ENCODE assay signal across 18 cellular contexts in the genomic region with DNA sequence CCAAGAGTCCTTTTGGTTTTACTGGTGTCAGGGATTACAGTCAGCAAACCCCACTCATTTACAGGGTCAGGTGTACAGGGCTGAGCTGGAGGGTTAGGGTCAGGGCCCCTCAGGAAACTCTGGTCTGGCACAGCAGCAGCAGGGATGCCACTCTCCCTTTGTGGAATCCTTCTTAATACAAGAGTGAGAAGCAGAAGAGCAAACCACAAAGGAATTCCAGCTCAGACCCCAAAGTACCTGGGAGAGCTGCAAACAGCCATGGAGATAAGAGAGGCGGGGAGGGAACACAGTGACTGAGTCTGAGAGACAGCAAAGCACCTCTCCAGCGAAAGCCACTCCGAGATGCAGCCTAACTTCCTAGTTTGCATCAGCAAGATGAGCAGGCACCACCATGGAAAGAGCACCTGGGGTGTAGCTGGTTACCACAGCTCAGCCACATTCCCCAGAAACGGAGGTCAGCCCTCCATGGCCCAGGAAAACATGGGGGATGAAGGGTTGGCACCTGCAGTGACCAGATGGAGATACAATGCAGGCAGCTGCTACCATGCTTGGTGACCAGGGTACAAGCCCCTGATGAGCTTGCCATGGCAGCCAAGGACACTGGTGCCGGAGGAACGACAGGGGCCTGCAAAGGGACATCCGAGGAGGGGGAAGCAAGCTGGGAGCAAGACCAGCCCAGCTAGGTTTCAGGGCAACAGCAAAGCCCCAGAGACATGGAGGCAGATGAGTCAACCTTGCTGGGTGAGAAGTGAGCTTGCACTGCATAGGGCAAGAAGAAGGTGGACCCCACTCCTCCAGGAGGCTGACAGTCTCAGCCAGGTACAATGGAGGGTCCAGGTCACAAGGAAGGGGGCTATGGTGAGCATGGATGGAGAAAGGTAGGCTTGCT. TPM values are rescaled to one million over a fixed set of nuclear protein-coding genes. Genes with fewer than 3 reads are reported as not detected.
DNase-seq lines count a peak whose midpoint lies in the region; ATAC-seq, FAIRE-seq and TF ChIP-seq lines count a peak whose summit lies in the region.
"Had no signal": no experiment of that assay in that cellular context is flagged by ENCODE, and none has a peak within 500 bp of the region (broad histone marks: within the 10 kb centered on the region; RNA-seq: fewer than 3 reads in every experiment).

No MANE protein-coding gene starts in this region.

- H3K4me1 ChIP-seq in kidney (ENCODE audit: control insufficient read depth in 1 of 2, insufficient read depth in 1 of 2, low read depth in 1 of 2, low read length in 2 of 2): peaks cover 11 to 19% of the 10 kb centered on the region in 2 donors
- H3K4me1 ChIP-seq: foreskin keratinocyte had no signal

- H3K27ac ChIP-seq in kidney (ENCODE audit: low read depth in 2 of 2, low read length in 2 of 2): no peak overlapping the region
- H3K27ac ChIP-seq: foreskin keratinocyte had no signal

- CTCF ChIA-PET in activated naive CD4-positive, alpha-beta T cell treated with anti-CD3 and anti-CD28 coated beads for 36 hours (lab: Charles Lee): interaction anchor here (0.9 kb wide), 1 partner anchor 9 kb away, joined by 3 read pairs; no protein-coding TSS in a partner anchor
- CTCF ChIA-PET in activated CD8-positive, alpha-beta memory T cell treated with anti-CD3 and anti-CD28 coated beads, Interleukin-2, amount 10 ng/mL, durations not matched to agents 7 days and 5 days (lab: Charles Lee): no interaction called here

- FAIRE-seq in kidney (lab: Jason Lieb, UNC): no peak
- FAIRE-seq: keratinocyte had no signal

- H3K27ac Mint-ChIP-seq in activated naive CD4-positive, alpha-beta T cell treated with anti-CD3 and anti-CD28 coated beads for 36 hours: peak overlapping the region; percentile 87
- peak overlapping the region; percentile 30 for H3K27ac Mint-ChIP-seq in activated CD8-positive, alpha-beta memory T cell treated with anti-CD3 and anti-CD28 coated beads, Interleukin-2, amount 10 ng/mL, durations not matched to agents 7 days and 5 days
- H3K27ac Mint-ChIP-seq in stimulated activated naive B cell treated with anti-CD40 and anti-IgM and Interleukin-4, amounts not matched to agents 10 μg/mL and 1 μg/mL and 100 μg/mL, for 72 hours: peak overlapping the region; percentile 82

- H3K9ac ChIP-seq in kidney (ENCODE audit: low read length in 2 of 2): no peak overlapping the region

- no peak for ATAC-seq in activated CD8-positive, alpha-beta memory T cell treated with anti-CD3 and anti-CD28 coated beads, Interleukin-2, amount 10 ng/mL, durations not matched to agents 7 days and 5 days
- no peak for ATAC-seq in stimulated activated naive B cell treated with anti-CD40 and anti-IgM and Interleukin-4, amounts not matched to agents 10 μg/mL and 1 μg/mL and 100 μg/mL, for 72 hours (replicated peaks)
- no peak for ATAC-seq in GM21529 (IDR thresholded peaks at IDR 0.05; ENCODE audit: unreplicated experiment)
- ATAC-seq in GM19455 (IDR thresholded peaks at IDR 0.05; ENCODE audit: unreplicated experiment): no peak
- ATAC-seq: foreskin keratinocyte had no signal

- TF ChIP-seq CTCF in kidney (IDR thresholded peaks at IDR 0.05; ENCODE audit: borderline replicate concordance, extremely low read depth, insufficient read depth): no peak

- peak; percentile 7 for DNase-seq in activated naive CD4-positive, alpha-beta T cell treated with anti-CD3 and anti-CD28 coated beads for 36 hours
- no peak for DNase-seq in activated naive CD4-positive, alpha-beta T cell treated with Interleukin-2 at 50 U/mL for 16 hours
- DNase-seq in activated CD8-positive, alpha-beta memory T cell treated with anti-CD3 and anti-CD28 coated beads, Interleukin-2, amount 10 ng/mL, durations not matched to agents 7 days and 5 days: no peak
- peak; percentile 51 for DNase-seq in kidney
- no peak for DNase-seq in stimulated activated naive B cell treated with anti-CD40 and anti-IgM and Interleukin-4, amounts not matched to agents 10 μg/mL and 1 μg/mL and 100 μg/mL, for 72 hours
- DNase-seq in NCI-H1417 (lab: John Stamatoyannopoulos, UW): no peak
- DNase-seq: dermis blood vessel endothelial cell, DMS79 treated with DMSO at 0.1 percent for 48 hours, foreskin keratinocyte, NCI-H1694, NCI-H748 treated with DMSO at 0.1 percent for 48 hours, SHP77, spleen had no signal

- no peaks in the 10 kb centered on the region for H3K9me3 ChIP-seq in kidney (ENCODE audit: control insufficient read depth in 1 of 2, low read length in 2 of 2)
- H3K9me3 ChIP-seq: neutrophil, spleen had no signal

- H3K27me3 Mint-ChIP-seq in activated naive CD4-positive, alpha-beta T cell treated with anti-CD3 and anti-CD28 coated beads for 36 hours (ENCODE audit: low read depth): no peaks in the 10 kb centered on the region
- no peaks in the 10 kb centered on the region for H3K27me3 Mint-ChIP-seq in activated CD8-positive, alpha-beta memory T cell treated with anti-CD3 and anti-CD28 coated beads, Interleukin-2, amount 10 ng/mL, durations not matched to agents 7 days and 5 days
- no peaks in the 10 kb centered on the region for H3K27me3 Mint-ChIP-seq in stimulated activated naive B cell treated with anti-CD40 and anti-IgM and Interleukin-4, amounts not matched to agents 10 μg/mL and 1 μg/mL and 100 μg/mL, for 72 hours

- H3K36me3 Mint-ChIP-seq in activated naive CD4-positive, alpha-beta T cell treated with anti-CD3 and anti-CD28 coated beads for 36 hours (ENCODE audit: low read depth): peaks cover 21% of the 10 kb centered on the region
- H3K36me3 Mint-ChIP-seq in activated CD8-positive, alpha-beta memory T cell treated with anti-CD3 and anti-CD28 coated beads, Interleukin-2, amount 10 ng/mL, durations not matched to agents 7 days and 5 days: peaks cover 6% of the 10 kb centered on the region
- H3K36me3 Mint-ChIP-seq in stimulated activated naive B cell treated with anti-CD40 and anti-IgM and Interleukin-4, amounts not matched to agents 10 μg/mL and 1 μg/mL and 100 μg/mL, for 72 hours: peaks cover 18 to 36% of the 10 kb centered on the region in 2 donors

- peaks cover 58% of the 10 kb centered on the region for H3K4me1 Mint-ChIP-seq in activated naive CD4-positive, alpha-beta T cell treated with anti-CD3 and anti-CD28 coated beads for 36 hours (ENCODE audit: low read depth)
- H3K4me1 Mint-ChIP-seq in activated CD8-positive, alpha-beta memory T cell treated with anti-CD3 and anti-CD28 coated beads, Interleukin-2, amount 10 ng/mL, durations not matched to agents 7 days and 5 days: peaks cover 43% of the 10 kb centered on the region
- H3K4me1 Mint-ChIP-seq in stimulated activated naive B cell treated with anti-CD40 and anti-IgM and Interleukin-4, amounts not matched to agents 10 μg/mL and 1 μg/mL and 100 μg/mL, for 72 hours: peaks cover 29 to 51% of the 10 kb centered on the region in 2 donors

- peaks cover 21 to 24% of the 10 kb centered on the region in 2 donors for H3K36me3 ChIP-seq in kidney (ENCODE audit: control insufficient read depth in 1 of 2, insufficient read depth in 2 of 2, low read length in 2 of 2)

- intact Hi-C loops in activated naive CD4-positive, alpha-beta T cell treated with anti-CD3 and anti-CD28 coated beads for 36 hours (cut with micrococcal nuclease): loop anchor here (10.0 kb wide), 1 partner anchor 522 kb away; no protein-coding TSS in a partner anchor
- intact Hi-C loops in kidney (cut with DNase I): no loop called here

- H3K9me3 Mint-ChIP-seq in activated naive CD4-positive, alpha-beta T cell treated with anti-CD3 and anti-CD28 coated beads for 36 hours: no peaks in the 10 kb centered on the region
- H3K9me3 Mint-ChIP-seq in activated CD8-positive, alpha-beta memory T cell treated with anti-CD3 and anti-CD28 coated beads, Interleukin-2, amount 10 ng/mL, durations not matched to agents 7 days and 5 days (ENCODE audit: low read depth): no peaks in the 10 kb centered on the region
- no peaks in the 10 kb centered on the region for H3K9me3 Mint-ChIP-seq in stimulated activated naive B cell treated with anti-CD40 and anti-IgM and Interleukin-4, amounts not matched to agents 10 μg/mL and 1 μg/mL and 100 μg/mL, for 72 hours

- no peak overlapping the region for H3K4me3 Mint-ChIP-seq in activated naive CD4-positive, alpha-beta T cell treated with anti-CD3 and anti-CD28 coated beads for 36 hours
- H3K4me3 Mint-ChIP-seq in activated CD8-positive, alpha-beta memory T cell treated with anti-CD3 and anti-CD28 coated beads, Interleukin-2, amount 10 ng/mL, durations not matched to agents 7 days and 5 days: no peak overlapping the region
- H3K4me3 Mint-ChIP-seq in stimulated activated naive B cell treated with anti-CD40 and anti-IgM and Interleukin-4, amounts not matched to agents 10 μg/mL and 1 μg/mL and 100 μg/mL, for 72 hours: no peak overlapping the region

- no peak overlapping the region for H3K4me3 ChIP-seq in kidney (ENCODE audit: low read length in 2 of 2)
- H3K4me3 ChIP-seq: spleen had no signal

RNA-seq across cellular contexts. Expression of gene BET1L, which starts 3.9 kb away (rescaled TPM):
- total RNA-seq in activated naive CD4-positive, alpha-beta T cell treated with anti-CD3 and anti-CD28 coated beads for 36 hours: 10 to 100 TPM; 50.4 to 51.6 TPM
- 10 to 100 TPM; 28.8 to 31.7 TPM for total RNA-seq in activated CD8-positive, alpha-beta memory T cell treated with anti-CD3 and anti-CD28 coated beads, Interleukin-2, amount 10 ng/mL, durations not matched to agents 7 days and 5 days
- total RNA-seq in kidney: 56.5 TPM
- polyA plus RNA-seq in kidney (ENCODE audit: insufficient read depth, low read depth, low replicate concordance): 43.9 TPM

RNA-seq across cellular contexts. Expression of gene RIC8A, which starts 4.2 kb away (rescaled TPM):
- total RNA-seq in activated naive CD4-positive, alpha-beta T cell treated with anti-CD3 and anti-CD28 coated beads for 36 hours: 10 to 100 TPM; 74.9 to 85.0 TPM
- 100 to 1,000 TPM; 110 to 113 TPM for total RNA-seq in activated CD8-positive, alpha-beta memory T cell treated with anti-CD3 and anti-CD28 coated beads, Interleukin-2, amount 10 ng/mL, durations not matched to agents 7 days and 5 days
- total RNA-seq in kidney: 92.1 TPM
- 52.3 TPM for polyA plus RNA-seq in kidney (ENCODE audit: insufficient read depth, low read depth, low replicate concordance)

RNA-seq across cellular contexts. Expression of gene SCGB1C1, which starts 10.4 kb away (rescaled TPM):
- total RNA-seq in activated naive CD4-positive, alpha-beta T cell treated with anti-CD3 and anti-CD28 coated beads for 36 hours: not detected
- total RNA-seq in activated CD8-positive, alpha-beta memory T cell treated with anti-CD3 and anti-CD28 coated beads, Interleukin-2, amount 10 ng/mL, durations not matched to agents 7 days and 5 days: not detected
- total RNA-seq in kidney: not detected
- not detected for polyA plus RNA-seq in kidney (ENCODE audit: insufficient read depth, low read depth, low replicate concordance)
- total RNA-seq: dermis blood vessel endothelial cell, foreskin keratinocyte, spleen had no signal
- polyA plus RNA-seq: AG04450, foreskin keratinocyte, keratinocyte, spleen had no signal

RNA-seq across cellular contexts. Expression of gene SIRT3, which starts 32.8 kb away (rescaled TPM):
- 10 to 100 TPM; 16.1 to 20.1 TPM for total RNA-seq in activated naive CD4-positive, alpha-beta T cell treated with anti-CD3 and anti-CD28 coated beads for 36 hours
- 10 to 100 TPM; 12.8 to 15.9 TPM for total RNA-seq in activated CD8-positive, alpha-beta memory T cell treated with anti-CD3 and anti-CD28 coated beads, Interleukin-2, amount 10 ng/mL, durations not matched to agents 7 days and 5 days
- total RNA-seq in kidney: 28.3 TPM
- polyA plus RNA-seq in kidney (ENCODE audit: insufficient read depth, low read depth, low replicate concordance): 28.7 TPM

RNA-seq across cellular contexts. Expression of gene PSMD13, which starts 33.5 kb away (rescaled TPM):
- 100 to 1,000 TPM; 206 to 210 TPM for total RNA-seq in activated naive CD4-positive, alpha-beta T cell treated with anti-CD3 and anti-CD28 coated beads for 36 hours
- 100 to 1,000 TPM; 166 to 199 TPM for total RNA-seq in activated CD8-positive, alpha-beta memory T cell treated with anti-CD3 and anti-CD28 coated beads, Interleukin-2, amount 10 ng/mL, durations not matched to agents 7 days and 5 days
- total RNA-seq in kidney: 87.7 TPM
- 115 TPM for polyA plus RNA-seq in kidney (ENCODE audit: insufficient read depth, low read depth, low replicate concordance)

Comparison
In these comparisons a context has a peak if more than half of its experiments do, and no peak if none do; other contexts are left out.
1. DNase-seq: peak in activated naive CD4-positive, alpha-beta T cell treated with anti-CD3 and anti-CD28 coated beads for 36 hours (single experiment) and kidney (single experiment); none in activated naive CD4-positive, alpha-beta T cell treated with Interleukin-2 at 50 U/mL for 16 hours (single experiment), activated CD8-positive, alpha-beta memory T cell treated with anti-CD3 and anti-CD28 coated beads, Interleukin-2, amount 10 ng/mL, durations not matched to agents 7 days and 5 days (single experiment), stimulated activated naive B cell treated with anti-CD40 and anti-IgM and Interleukin-4, amounts not matched to agents 10 μg/mL and 1 μg/mL and 100 μg/mL, for 72 hours (single experiment) and NCI-H1417 (0 of 3).
2. H3K27ac Mint-ChIP-seq: peak in every context shown above with its lines; median percentile 87 in activated naive CD4-positive, alpha-beta T cell treated with anti-CD3 and anti-CD28 coated beads for 36 hours; 82 in stimulated activated naive B cell treated with anti-CD40 and anti-IgM and Interleukin-4, amounts not matched to agents 10 μg/mL and 1 μg/mL and 100 μg/mL, for 72 hours; 30 in activated CD8-positive, alpha-beta memory T cell treated with anti-CD3 and anti-CD28 coated beads, Interleukin-2, amount 10 ng/mL, durations not matched to agents 7 days and 5 days.